In genomic region chr18:23883277-23883790, GRCh38 we compare ENCODE assay signal across 1 cellular context.
TF ChIP-seq lines count a peak whose summit lies in the region.

No MANE protein-coding gene starts in this region.

TF ChIP-seq in WTC11, 78 proteins besides CTCF, POLR2A, EP300 and RAD21 (continued from another document):
- no peak for TF ChIP-seq AFF4 (CRISPR knock-in tag; IDR thresholded peaks at IDR 0.05; ENCODE audit: borderline replicate concordance)
